Comparison of ENCODE assay signal across 8 cellular contexts in genomic region chr12:6451348-6452244, GRCh38. TPM values are rescaled to one million over a fixed set of nuclear protein-coding genes. Genes with fewer than 3 reads are reported as not detected.
DNase-seq lines count a peak whose midpoint lies in the region; ATAC-seq and TF ChIP-seq lines count a peak whose summit lies in the region.

Gene TAPBPL (plus strand): TSS chr12:6452042. CDS start chr12:6452249, 207 bp downstream.

- peak; percentile 61 for ATAC-seq in HG03442 (IDR thresholded peaks at IDR 0.05; ENCODE audit: unreplicated experiment)
- peak; percentile 93 for ATAC-seq in effector memory CD8-positive, alpha-beta T cell (replicated peaks)

- peak within 1 kb of the TSS; percentile 100 for H3K27ac Mint-ChIP-seq in effector memory CD8-positive, alpha-beta T cell

- no peaks in the 10 kb centered on the region for H3K27me3 ChIP-seq in AG04450 (ENCODE audit: control insufficient read depth, insufficient read depth, low read length)

- peak within 1 kb of the TSS; percentile 93 for H3K27ac ChIP-seq in AG04450 (ENCODE audit: low read depth, low read length)

- CTCF ChIA-PET in AG04450 (lab: Charles Lee), result interaction anchor here (1.1 to 5.1 kb wide), 3 partner anchors 14 to 117 kb away, joined by 3 to 41 read pairs (median 5); no protein-coding TSS in a partner anchor

- no peaks in the 10 kb centered on the region for H3K9me3 Mint-ChIP-seq in effector memory CD8-positive, alpha-beta T cell

- TF ChIP-seq POLR2A in GM18951 (IDR thresholded peaks at IDR 0.05; ENCODE audit: extremely low read depth, insufficient read depth, insufficient read length), result peak; percentile 52

- H3K36me3 Mint-ChIP-seq in effector memory CD8-positive, alpha-beta T cell (ENCODE audit: insufficient read depth), result peaks cover 63% of the 10 kb centered on the region

- peak within 1 kb of the TSS; percentile 100 for H3K4me3 Mint-ChIP-seq in effector memory CD8-positive, alpha-beta T cell

- H3K4me3 ChIP-seq in AG04450 (ENCODE audit: low read depth, low read length), result peak within 1 kb of the TSS; percentile 73

- H3K9me3 ChIP-seq in AG04450 (ENCODE audit: control insufficient read depth, insufficient read depth, low read length), result no peaks in the 10 kb centered on the region; the same call in 1 of the 2 replicates

- DNase-seq in AG04450 (ENCODE audit: low read depth, low spot score) (no peak), NCI-H82 (lab: John Stamatoyannopoulos, UW) (peak; percentile 94), medulla oblongata (ENCODE audit: extremely low spot score) (peak; percentile 95)
- DNase-seq in activated CD8-positive, alpha-beta memory T cell treated with anti-CD3 and anti-CD28 coated beads for 24 hours, result peak; percentile 89
- DNase-seq in effector memory CD8-positive, alpha-beta T cell, result peak; percentile 72 to 75 (median 73)
- DNase-seq in stimulated activated CD4-positive, alpha-beta T cell treated with anti-CD3 and anti-CD28 coated beads, TNF-alpha, amount 100 ng/mL, for 48 hours (ENCODE audit: low read depth in 3 of 3), result peak; percentile 57 to 73 (median 69)

- POLR2A ChIA-PET in AG04450 (lab: Yijun Ruan, JAX), result interaction anchor here (0.6 to 3.1 kb wide), 8 partner anchors 9 to 115 kb away, joined by 3 to 28 read pairs (median 5); partner anchors contain the start of genes GAPDH and VAMP1

- H3K4me1 Mint-ChIP-seq in effector memory CD8-positive, alpha-beta T cell (ENCODE audit: low read depth in 2 of 2), result peaks cover 47 to 58% of the 10 kb centered on the region in 2 donors

- in situ Hi-C loops in GM18951 (cut with MboI; ENCODE audit: low sequenced_read_pairs, unreplicated experiment), result no loop called here

- TF ChIP-seq CTCF in AG04450 (IDR thresholded peaks at IDR 0.05; ENCODE audit: low read depth, low read length), result no peak

- no peaks in the 10 kb centered on the region for H3K27me3 Mint-ChIP-seq in effector memory CD8-positive, alpha-beta T cell

RNA-seq across cellular contexts. Expression of gene TAPBPL, which starts in this region (rescaled TPM):
- 10.2 and 13.5 TPM in 2 replicates for polyA plus RNA-seq in AG04450 (2011; rRNA removed)
- polyA minus RNA-seq in AG04450 (2011; rRNA and poly(A)+ RNA removed), result 7.0 and 12.5 TPM in 2 replicates
